ENCODE assay signal across 28 cellular contexts in genomic region chr6:152685819-152686218, GRCh38. TPM values are rescaled to one million over a fixed set of nuclear protein-coding genes. Genes with fewer than 3 reads are reported as not detected.
"Had no signal": no experiment of that assay in that cellular context is flagged by ENCODE, and none has a peak within 500 bp of the region (broad histone marks: within the 10 kb centered on the region; RNA-seq: fewer than 3 reads in every experiment).

No MANE protein-coding gene starts in this region.

- DNase-seq: activated CD4-positive, alpha-beta T cell treated with anti-CD3 and anti-CD28 coated beads, Interleukin-2, amount 50 U/mL, for 1 hour; activated CD4-positive, CD25-positive, alpha-beta regulatory T cell; activated CD8-positive, alpha-beta memory T cell treated with anti-CD3 and anti-CD28 coated beads, Interleukin-2, amount 50 U/mL, for 4 hours; activated CD8-positive, alpha-beta T cell treated with anti-CD3 and anti-CD28 coated beads for 36 hours; activated naive CD4-positive, alpha-beta T cell treated with anti-CD3 and anti-CD28 coated beads, Interleukin-2, amount 50 U/mL, for 16 hours; activated naive CD8-positive, alpha-beta T cell treated with anti-CD3 and anti-CD28 coated beads, Interleukin-2, amount 10 ng/mL, durations not matched to agents 7 days and 5 days; adrenal gland; anterior cingulate cortex; KG1; MV-4-11; NCI-H1092 treated with DMSO at 0.1 percent for 48 hours; NCI-H1417 treated with DMSO at 0.1 percent for 48 hours; NCI-H1694; NCI-H2029; NCI-H2107; NCI-H2171 treated with DMSO at 0.1 percent for 48 hours; NCI-H345; NCI-H510A; NCI-H526 treated with DMSO at 0.1 percent for 48 hours; NCI-H82; NK-92 treated with Interleukin-12 subunit alpha and Interleukin-12 subunit beta, amount 100 ng/mL, for 24 hours; PC-3; SHP77 treated with DMSO at 0.1 percent for 48 hours; T-helper 17 cell; T-helper 9 cell had no signal

- ATAC-seq: activated CD8-positive, alpha-beta T cell treated with anti-CD3 and anti-CD28 coated beads for 36 hours; PC-3; T-helper 17 cell had no signal

- H3K27ac ChIP-seq: adrenal gland had no signal

- H3K4me3 ChIP-seq: adrenal gland had no signal

- H3K27me3 Mint-ChIP-seq: activated CD8-positive, alpha-beta T cell treated with anti-CD3 and anti-CD28 coated beads for 36 hours; IgD-negative memory B cell; T-helper 17 cell had no signal

- H3K4me3 Mint-ChIP-seq: activated CD8-positive, alpha-beta T cell treated with anti-CD3 and anti-CD28 coated beads for 36 hours; activated naive CD8-positive, alpha-beta T cell treated with anti-CD3 and anti-CD28 coated beads, Interleukin-2, amount 10 ng/mL, durations not matched to agents 7 days and 5 days; IgD-negative memory B cell; T-helper 17 cell had no signal

- H3K27ac Mint-ChIP-seq: activated CD8-positive, alpha-beta T cell treated with anti-CD3 and anti-CD28 coated beads for 36 hours; activated naive CD8-positive, alpha-beta T cell treated with anti-CD3 and anti-CD28 coated beads, Interleukin-2, amount 10 ng/mL, durations not matched to agents 7 days and 5 days; IgD-negative memory B cell; T-helper 17 cell had no signal

- H3K9me3 ChIP-seq: adrenal gland had no signal

- H3K36me3 Mint-ChIP-seq: activated naive CD8-positive, alpha-beta T cell treated with anti-CD3 and anti-CD28 coated beads, Interleukin-2, amount 10 ng/mL, durations not matched to agents 7 days and 5 days; IgD-negative memory B cell had no signal

- H3K4me1 ChIP-seq: adrenal gland had no signal

- H3K36me3 ChIP-seq: adrenal gland had no signal

- H3K27me3 ChIP-seq: adrenal gland had no signal

- H3K4me1 Mint-ChIP-seq: activated naive CD8-positive, alpha-beta T cell treated with anti-CD3 and anti-CD28 coated beads, Interleukin-2, amount 10 ng/mL, durations not matched to agents 7 days and 5 days; T-helper 17 cell had no signal

- H3K9me3 Mint-ChIP-seq: activated CD8-positive, alpha-beta T cell treated with anti-CD3 and anti-CD28 coated beads for 36 hours; activated naive CD8-positive, alpha-beta T cell treated with anti-CD3 and anti-CD28 coated beads, Interleukin-2, amount 10 ng/mL, durations not matched to agents 7 days and 5 days had no signal

RNA-seq across cellular contexts. Expression of gene MYCT1, which starts 11.9 kb away (rescaled TPM):
- total RNA-seq: activated CD8-positive, alpha-beta T cell treated with anti-CD3 and anti-CD28 coated beads for 36 hours; activated naive CD8-positive, alpha-beta T cell treated with anti-CD3 and anti-CD28 coated beads, Interleukin-2, amount 10 ng/mL, durations not matched to agents 7 days and 5 days; MCF 10A; SK-MEL-5 had no signal
- polyA plus RNA-seq: IgD-negative memory B cell had no signal
